Comparison of ENCODE assay signal across 8 cellular contexts in the genomic region with DNA sequence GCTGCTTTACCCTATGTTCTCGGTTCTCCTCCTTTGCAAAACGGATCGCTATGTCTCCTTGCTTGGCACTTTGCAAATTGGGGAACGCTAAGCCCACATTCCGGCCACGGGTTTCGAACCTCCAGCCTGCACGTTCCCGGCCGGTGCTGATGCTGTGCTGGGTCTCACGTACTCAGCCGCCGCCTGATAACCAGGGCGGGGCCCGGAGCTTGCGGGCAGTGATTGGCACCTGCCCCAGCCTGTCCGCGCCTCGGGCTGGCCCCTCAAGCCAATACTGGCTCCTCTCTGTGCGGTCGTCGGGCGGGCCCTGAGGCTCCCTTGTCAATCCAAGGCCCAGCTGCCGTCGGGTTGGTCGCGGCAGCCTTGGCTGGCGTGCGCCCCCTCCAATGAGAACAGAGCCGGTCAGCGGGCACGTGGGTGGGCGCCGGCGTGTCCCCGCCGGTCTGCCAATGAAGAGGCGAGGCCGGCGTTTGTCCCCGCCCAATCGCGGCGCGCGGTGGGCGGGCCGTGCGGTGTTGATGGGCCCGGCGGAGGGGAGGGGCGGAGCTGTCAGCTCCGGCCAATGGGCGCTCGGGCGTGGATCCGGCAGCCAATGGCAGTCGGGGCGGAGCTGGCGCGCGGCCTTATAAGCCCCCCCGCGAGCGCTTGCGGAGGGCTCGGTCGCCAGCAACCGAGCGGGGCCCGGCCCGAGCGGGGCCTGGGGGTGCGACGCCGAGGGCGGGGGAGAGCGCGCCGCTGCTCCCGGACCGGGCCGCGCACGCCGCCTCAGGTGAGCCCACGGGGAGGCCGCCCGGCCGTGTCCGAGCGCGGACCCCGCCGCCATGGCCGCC. TPM values are rescaled to one million over a fixed set of nuclear protein-coding genes. Genes with fewer than 3 reads are reported as not detected.
DNase-seq lines count a peak whose midpoint lies in the region; ATAC-seq and TF ChIP-seq lines count a peak whose summit lies in the region.

A gene (plus strand): TSS at position 652 of the 830 bp plus-strand sequence. CDS start 63,778 bp downstream, outside the sequence.

- no peaks in the 10 kb centered on the region for H3K36me3 ChIP-seq in right lobe of liver

- ATAC-seq in GM19395 (IDR thresholded peaks at IDR 0.05; ENCODE audit: unreplicated experiment), result peak; percentile 91
- peak; percentile 81 for ATAC-seq in HG03565 (IDR thresholded peaks at IDR 0.05; ENCODE audit: unreplicated experiment)
- ATAC-seq in right lobe of liver, result peak; percentile 85 to 96 (median 92)

- no peaks in the 10 kb centered on the region for H3K9me3 ChIP-seq in right lobe of liver

- H3K27me3 ChIP-seq in right lobe of liver, result no peaks in the 10 kb centered on the region

- no peak for TF ChIP-seq CTCF in C4-2B (conservative IDR thresholded peaks at IDR 0.05)
- TF ChIP-seq CTCF in right lobe of liver (IDR thresholded peaks at IDR 0.05), result no peak

- H3K27ac ChIP-seq in C4-2B (peak within 1 kb of the TSS; percentile 87), right lobe of liver (peak within 1 kb of the TSS; percentile 40 to 71 (median 70))

- TF ChIP-seq POLR2A in right lobe of liver (IDR thresholded peaks at IDR 0.05), result peak; percentile 98

- peak within 1 kb of the TSS; percentile 54 to 68 (median 58) for H3K4me3 ChIP-seq in right lobe of liver

- peaks cover 0 to 32% (median 12%) of the 10 kb centered on the region in 4 donors for H3K4me1 ChIP-seq in right lobe of liver

- peak; percentile 99 for DNase-seq in NCI-H774 (lab: John Stamatoyannopoulos, UW)
- peak; percentile 96 to 98 for DNase-seq in activated CD4-positive, alpha-beta T cell treated with anti-CD3 and anti-CD28 coated beads, Interleukin-2, amount 50 U/mL, for 4 hours
- DNase-seq in dermis microvascular lymphatic vessel endothelial cell (ENCODE audit: low read depth in 2 of 2), result peak; percentile 97 to 100
- DNase-seq in right lobe of liver, result peak; percentile 100
- DNase-seq in stimulated activated CD4-positive, alpha-beta T cell treated with anti-CD3 and anti-CD28 coated beads, Interleukin-4, amount 100 ng/mL, for 4 hours, result peak; percentile 98 to 99

- WGBS in right lobe of liver (ENCODE audit: insufficient coverage, low coverage, low lambda C conversion rate, missing lambda C conversion rate), result 0% methylated on average over 10 of the region's 96 CpGs

- intact Hi-C loops in right lobe of liver (cut with DNase I), result no loop called here

RNA-seq across cellular contexts. Expression of the gene that starts here (rescaled TPM):
- total RNA-seq in dermis microvascular lymphatic vessel endothelial cell (9.5 and 13.7 TPM in 2 replicates), right lobe of liver (10 to 100 TPM; 14.2 to 36.9 (median 29.1) TPM)

Comparison
In these comparisons a context has a peak if more than half of its experiments do, and no peak if none do; other contexts are left out.
1. Peak in every context shown above with its lines: DNase-seq, ATAC-seq, H3K4me3 ChIP-seq and H3K27ac ChIP-seq.